Comparison of ENCODE assay signal across 17 cellular contexts in the genomic region with DNA sequence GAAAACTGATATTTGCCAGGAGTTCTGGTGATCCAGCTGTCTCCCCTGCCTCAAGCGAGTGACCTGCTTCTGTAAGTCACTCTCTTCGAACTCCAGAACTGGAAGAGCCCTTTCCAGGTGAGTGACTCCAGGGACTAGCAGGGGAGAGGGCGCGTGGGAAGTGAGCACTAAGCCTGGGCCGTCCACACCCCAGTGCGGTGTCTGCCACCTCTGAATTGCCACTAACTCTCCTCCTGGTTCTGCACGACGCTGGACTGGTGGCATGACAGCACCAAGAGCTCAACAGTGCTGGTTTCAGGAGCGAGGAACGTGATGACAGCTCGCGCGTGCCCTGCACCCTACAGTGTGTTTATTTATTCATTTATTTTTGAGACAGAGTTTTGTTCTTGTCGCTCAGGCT. TPM values are rescaled to one million over a fixed set of nuclear protein-coding genes. Genes with fewer than 3 reads are reported as not detected.
DNase-seq lines count a peak whose midpoint lies in the region; ATAC-seq and TF ChIP-seq lines count a peak whose summit lies in the region.
"Had no signal": no experiment of that assay in that cellular context is flagged by ENCODE, and none has a peak within 500 bp of the region (broad histone marks: within the 10 kb centered on the region; RNA-seq: fewer than 3 reads in every experiment).

No MANE protein-coding gene starts in this region.

- H3K4me3 ChIP-seq in heart right ventricle = no peak overlapping the region
- H3K4me3 ChIP-seq in trophoblast cell (ENCODE audit: low read depth, low read length) = peak overlapping the region; percentile 8
- H3K4me3 ChIP-seq: BLaER1 treated with 17β-estradiol and CSF1 and Interleukin-3, amounts not matched to agents 10 nM and 100 nM; GM23338 had no signal

- H3K4me1 ChIP-seq in heart right ventricle = peaks cover 0 to 47% (median 6%) of the 10 kb centered on the region in 9 donors
- H3K4me1 ChIP-seq in trophoblast cell (ENCODE audit: control insufficient read depth in 1 of 2, insufficient read depth in 2 of 2, low read length in 2 of 2) = peaks cover 1 to 4% of the 10 kb centered on the region in 2 experiments

- no peak overlapping the region for H2BK120ac ChIP-seq in trophoblast cell (ENCODE audit: insufficient read depth, low read length, poor library complexity)

- 92 to 93% methylated on average over 14 of the region's 14 CpGs for WGBS in heart right ventricle, 2 donors
- no CpG with 5 or more reads among the region's 14 CpGs for WGBS in trophoblast cell (ENCODE audit: extremely low coverage, insufficient coverage, insufficient read length)

- H3K4me2 ChIP-seq in trophoblast cell (ENCODE audit: low read length) = no peak overlapping the region

- intact Hi-C loops in left ventricle myocardium superior (cut with micrococcal nuclease) (no loop called here), heart right ventricle (cut with DNase I) (no loop called here)

- H4K8ac ChIP-seq in trophoblast cell (ENCODE audit: low read depth, low read length) = no peak overlapping the region

- no peak overlapping the region for H3K18ac ChIP-seq in trophoblast cell (ENCODE audit: low read length)

- H4K91ac ChIP-seq in trophoblast cell (ENCODE audit: low read depth, low read length) = no peak overlapping the region

- no peak overlapping the region for H2BK5ac ChIP-seq in trophoblast cell (ENCODE audit: low read depth, low read length, poor library complexity)

- H3K9ac ChIP-seq in trophoblast cell (ENCODE audit: low read length) = no peak overlapping the region
- H3K9ac ChIP-seq: BLaER1 treated with 17β-estradiol and CSF1 and Interleukin-3, amounts not matched to agents 10 nM and 100 nM had no signal

- no peaks in the 10 kb centered on the region for H3K27me3 Mint-ChIP-seq in chondrocyte (ENCODE audit: low read depth)
- H3K27me3 Mint-ChIP-seq: CD4-positive, CD25-positive, alpha-beta regulatory T cell; CD8-positive, alpha-beta memory T cell had no signal

- no peaks in the 10 kb centered on the region for H3K36me3 Mint-ChIP-seq in chondrocyte (ENCODE audit: low read depth)
- H3K36me3 Mint-ChIP-seq: CD4-positive, CD25-positive, alpha-beta regulatory T cell had no signal

- no peaks in the 10 kb centered on the region for H3K36me3 ChIP-seq in heart right ventricle
- H3K36me3 ChIP-seq in trophoblast cell (ENCODE audit: control insufficient read depth in 1 of 2, insufficient read depth in 2 of 2, low read length in 2 of 2) = no peaks in the 10 kb centered on the region

- H3K4me1 Mint-ChIP-seq in chondrocyte (ENCODE audit: low read depth) = peaks cover 37% of the 10 kb centered on the region

- TF ChIP-seq CTCF in heart right ventricle (IDR thresholded peaks at IDR 0.05) (no peak), chondrocyte (IDR thresholded peaks at IDR 0.05) (no peak)

- no peak overlapping the region for H4K12ac ChIP-seq in trophoblast cell (ENCODE audit: low read depth, low read length)

- H3K9me3 Mint-ChIP-seq in chondrocyte (ENCODE audit: low read depth) = no peaks in the 10 kb centered on the region
- H3K9me3 Mint-ChIP-seq: CD4-positive, CD25-positive, alpha-beta regulatory T cell; CD8-positive, alpha-beta memory T cell; GM23338; HFFc6 had no signal

- H2AK5ac ChIP-seq in trophoblast cell (ENCODE audit: low read length) = no peak overlapping the region

- H3K27ac Mint-ChIP-seq in chondrocyte (ENCODE audit: unreplicated experiment) = no peak overlapping the region
- H3K27ac Mint-ChIP-seq: CD4-positive, CD25-positive, alpha-beta regulatory T cell; GM23338; HFFc6 had no signal

- H3K79me1 ChIP-seq in trophoblast cell (ENCODE audit: low read length) = no peaks in the 10 kb centered on the region

- H3K14ac ChIP-seq in trophoblast cell (ENCODE audit: low read length) = no peak overlapping the region

- no peak overlapping the region for H2AFZ ChIP-seq in trophoblast cell (ENCODE audit: insufficient read depth, low read length, poor library complexity)
- H2AFZ ChIP-seq: GM23338 had no signal

- H2BK12ac ChIP-seq in trophoblast cell (ENCODE audit: low read length) = no peak overlapping the region

- no peak overlapping the region for H3K4me3 Mint-ChIP-seq in chondrocyte (ENCODE audit: unreplicated experiment)
- H3K4me3 Mint-ChIP-seq: CD4-positive, CD25-positive, alpha-beta regulatory T cell; CD8-positive, alpha-beta memory T cell; GM23338; HFFc6 had no signal

- no peaks in the 10 kb centered on the region for H3K9me3 ChIP-seq in heart right ventricle
- H3K9me3 ChIP-seq in trophoblast cell (ENCODE audit: insufficient read depth, low read depth, low read length) = no peaks in the 10 kb centered on the region
- H3K9me3 ChIP-seq: BLaER1 treated with 17β-estradiol and CSF1 and Interleukin-3, amounts not matched to agents 10 nM and 100 nM had no signal

- no peak overlapping the region for H3K4ac ChIP-seq in trophoblast cell (ENCODE audit: low read depth, low read length)

- H3K23ac ChIP-seq in trophoblast cell (ENCODE audit: low read length) = no peak overlapping the region

- peaks cover 0 to 9% (median 0%) of the 10 kb centered on the region in 7 donors for H3K27me3 ChIP-seq in heart right ventricle
- H3K27me3 ChIP-seq in trophoblast cell (ENCODE audit: insufficient read depth, low read length) = no peaks in the 10 kb centered on the region
- H3K27me3 ChIP-seq: BLaER1 treated with 17β-estradiol and CSF1 and Interleukin-3, amounts not matched to agents 10 nM and 100 nM had no signal

- H3K27ac ChIP-seq in heart right ventricle (no peak overlapping the region), trophoblast cell (ENCODE audit: low read depth, low read length) (no peak overlapping the region)
- H3K27ac ChIP-seq: BLaER1 treated with 17β-estradiol and CSF1 and Interleukin-3, amounts not matched to agents 10 nM and 100 nM had no signal

- no peaks in the 10 kb centered on the region for H3K79me2 ChIP-seq in trophoblast cell (ENCODE audit: control insufficient read depth, insufficient read depth, low read length, poor library complexity)

- DNase-seq in left ventricle myocardium superior (peak; percentile 18), heart right ventricle (no peak), chondrocyte (ENCODE audit: low spot score) (peak; percentile 72), trophoblast cell (no peak), superior temporal gyrus (ENCODE audit: extremely low spot score) (no peak), cerebellum (ENCODE audit: low spot score) (no peak), NCI-H146 (lab: John Stamatoyannopoulos, UW) (no peak)
- DNase-seq: 8988T; CD4-positive, CD25-positive, alpha-beta regulatory T cell; CD8-positive, alpha-beta memory T cell; COR-L47; DMS 273 treated with DMSO at 0.1 percent for 48 hours; HFFc6; IMR-90 had no signal

- no peak for ATAC-seq in left ventricle myocardium superior
- ATAC-seq in heart right ventricle = no peak
- ATAC-seq: GM23338, HCT116 had no signal

RNA-seq across cellular contexts. Expression of gene KIAA0930, which starts 22.9 kb away (rescaled TPM):
- total RNA-seq in left ventricle myocardium superior (24.1 TPM), heart right ventricle (10 to 100 TPM; 12.2 to 48.3 (median 16.9) TPM), chondrocyte (103 to 109 TPM (median 109 TPM) in 3 replicates), cerebellum (37.0 TPM)
- polyA plus RNA-seq in heart right ventricle = 10 to 100 TPM in 1 of 2 donors, 1 to 10 TPM in 1; 9.1 to 16.2 TPM
- polyA plus RNA-seq in trophoblast cell (2013) = 68.2 and 71.9 TPM in 2 replicates

RNA-seq across cellular contexts. Expression of gene NUP50, which starts 54.1 kb away (rescaled TPM):
- total RNA-seq in left ventricle myocardium superior = 16.2 TPM
- total RNA-seq in heart right ventricle = 10 to 100 TPM; 10.7 to 21.2 (median 15.3) TPM
- 10 to 100 TPM in 1 of 2 donors, 1 to 10 TPM in 1; 5.7 to 11.4 TPM for polyA plus RNA-seq in heart right ventricle
- 35.8 to 44.1 TPM (median 41.6 TPM) in 3 replicates for total RNA-seq in chondrocyte
- polyA plus RNA-seq in trophoblast cell (2013) = 105 and 108 TPM in 2 replicates
- 48.5 TPM for total RNA-seq in cerebellum

Comparison
In these comparisons a context has a peak if more than half of its experiments do, and no peak if none do; other contexts are left out.
1. DNase-seq: peak in left ventricle myocardium superior (single experiment) and chondrocyte (single experiment); none in heart right ventricle (0 of 2), trophoblast cell (0 of 2), superior temporal gyrus (single experiment), cerebellum (single experiment) and NCI-H146 (single experiment).